Comparison of ENCODE assay signal across 1 cellular context in the genomic region with DNA sequence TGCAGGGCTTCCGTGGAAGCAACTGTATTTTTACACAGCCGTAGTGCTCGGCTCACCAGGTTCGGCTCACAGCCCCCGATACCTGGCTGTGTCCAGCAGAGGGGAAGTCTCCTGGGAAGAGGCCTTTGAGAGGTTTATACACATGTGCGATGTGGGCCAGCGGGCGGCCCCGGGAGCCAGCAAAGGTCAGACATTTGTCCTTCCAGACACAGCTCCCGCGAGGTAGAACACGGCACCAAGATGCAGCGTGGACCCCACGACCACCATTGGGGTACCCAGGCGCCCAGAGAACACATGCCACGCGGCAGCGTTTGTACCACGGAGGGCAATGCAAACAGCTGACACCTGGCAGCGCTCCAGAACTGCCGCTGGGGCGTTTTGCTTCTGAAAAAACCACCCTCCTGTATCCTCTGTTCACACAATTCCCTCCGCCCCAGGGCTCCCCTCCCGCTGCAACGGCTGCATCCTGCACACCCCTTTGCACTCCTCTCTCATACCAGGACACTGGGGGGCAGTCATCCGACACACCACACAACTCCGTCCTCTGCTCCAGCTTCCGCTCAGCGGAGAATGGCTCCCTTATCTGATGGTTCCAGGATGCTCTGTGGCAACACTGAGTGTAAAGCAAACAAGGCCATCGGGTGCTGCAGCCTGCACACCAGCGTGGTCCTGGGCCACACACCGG.
TF ChIP-seq lines count a peak whose summit lies in the region.

No MANE protein-coding gene starts in this region.

TF ChIP-seq in K562, 482 proteins besides CTCF, POLR2A, EP300 and RAD21 (continued from another document):
- TF ChIP-seq, protein P1, sequence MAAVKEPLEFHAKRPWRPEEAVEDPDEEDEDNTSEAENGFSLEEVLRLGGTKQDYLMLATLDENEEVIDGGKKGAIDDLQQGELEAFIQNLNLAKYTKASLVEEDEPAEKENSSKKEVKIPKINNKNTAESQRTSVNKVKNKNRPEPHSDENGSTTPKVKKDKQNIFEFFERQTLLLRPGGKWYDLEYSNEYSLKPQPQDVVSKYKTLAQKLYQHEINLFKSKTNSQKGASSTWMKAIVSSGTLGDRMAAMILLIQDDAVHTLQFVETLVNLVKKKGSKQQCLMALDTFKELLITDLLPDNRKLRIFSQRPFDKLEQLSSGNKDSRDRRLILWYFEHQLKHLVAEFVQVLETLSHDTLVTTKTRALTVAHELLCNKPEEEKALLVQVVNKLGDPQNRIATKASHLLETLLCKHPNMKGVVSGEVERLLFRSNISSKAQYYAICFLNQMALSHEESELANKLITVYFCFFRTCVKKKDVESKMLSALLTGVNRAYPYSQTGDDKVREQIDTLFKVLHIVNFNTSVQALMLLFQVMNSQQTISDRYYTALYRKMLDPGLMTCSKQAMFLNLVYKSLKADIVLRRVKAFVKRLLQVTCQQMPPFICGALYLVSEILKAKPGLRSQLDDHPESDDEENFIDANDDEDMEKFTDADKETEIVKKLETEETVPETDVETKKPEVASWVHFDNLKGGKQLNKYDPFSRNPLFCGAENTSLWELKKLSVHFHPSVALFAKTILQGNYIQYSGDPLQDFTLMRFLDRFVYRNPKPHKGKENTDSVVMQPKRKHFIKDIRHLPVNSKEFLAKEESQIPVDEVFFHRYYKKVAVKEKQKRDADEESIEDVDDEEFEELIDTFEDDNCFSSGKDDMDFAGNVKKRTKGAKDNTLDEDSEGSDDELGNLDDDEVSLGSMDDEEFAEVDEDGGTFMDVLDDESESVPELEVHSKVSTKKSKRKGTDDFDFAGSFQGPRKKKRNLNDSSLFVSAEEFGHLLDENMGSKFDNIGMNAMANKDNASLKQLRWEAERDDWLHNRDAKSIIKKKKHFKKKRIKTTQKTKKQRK (IDR thresholded peaks at IDR 0.05; ENCODE audit: borderline replicate concordance, low read depth, low read length), result no peak
- TF ChIP-seq BHLHE40 (IDR thresholded peaks at IDR 0.05; ENCODE audit: low read length), result peak; percentile 41; the same call in 1 of the 2 replicates
- TF ChIP-seq HCFC1 (IDR thresholded peaks at IDR 0.05; ENCODE audit: low read depth, low read length), result peak; percentile 14; the same call in 1 of the 2 replicates
- TF ChIP-seq, protein P2, sequence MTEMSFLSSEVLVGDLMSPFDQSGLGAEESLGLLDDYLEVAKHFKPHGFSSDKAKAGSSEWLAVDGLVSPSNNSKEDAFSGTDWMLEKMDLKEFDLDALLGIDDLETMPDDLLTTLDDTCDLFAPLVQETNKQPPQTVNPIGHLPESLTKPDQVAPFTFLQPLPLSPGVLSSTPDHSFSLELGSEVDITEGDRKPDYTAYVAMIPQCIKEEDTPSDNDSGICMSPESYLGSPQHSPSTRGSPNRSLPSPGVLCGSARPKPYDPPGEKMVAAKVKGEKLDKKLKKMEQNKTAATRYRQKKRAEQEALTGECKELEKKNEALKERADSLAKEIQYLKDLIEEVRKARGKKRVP (CRISPR knock-in tag; IDR thresholded peaks at IDR 0.05), result no peak
- TF ChIP-seq NFYB (IDR thresholded peaks at IDR 0.05; ENCODE audit: extremely low read depth, insufficient read length), result no peak
- no peak for TF ChIP-seq C11orf30 (IDR thresholded peaks at IDR 0.05; ENCODE audit: low read depth)
- no peak for TF ChIP-seq NFRKB (IDR thresholded peaks at IDR 0.05; ENCODE audit: low read depth)
- no peak for TF ChIP-seq ZNF282 (CRISPR knock-in tag; IDR thresholded peaks at IDR 0.05)
- TF ChIP-seq NCOA4 (IDR thresholded peaks at IDR 0.05; ENCODE audit: partially characterized antibody), result no peak
- TF ChIP-seq, protein P3, sequence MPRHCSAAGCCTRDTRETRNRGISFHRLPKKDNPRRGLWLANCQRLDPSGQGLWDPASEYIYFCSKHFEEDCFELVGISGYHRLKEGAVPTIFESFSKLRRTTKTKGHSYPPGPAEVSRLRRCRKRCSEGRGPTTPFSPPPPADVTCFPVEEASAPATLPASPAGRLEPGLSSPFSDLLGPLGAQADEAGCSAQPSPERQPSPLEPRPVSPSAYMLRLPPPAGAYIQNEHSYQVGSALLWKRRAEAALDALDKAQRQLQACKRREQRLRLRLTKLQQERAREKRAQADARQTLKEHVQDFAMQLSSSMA (CRISPR knock-in tag; IDR thresholded peaks at IDR 0.05), result no peak
- TF ChIP-seq, protein P4, sequence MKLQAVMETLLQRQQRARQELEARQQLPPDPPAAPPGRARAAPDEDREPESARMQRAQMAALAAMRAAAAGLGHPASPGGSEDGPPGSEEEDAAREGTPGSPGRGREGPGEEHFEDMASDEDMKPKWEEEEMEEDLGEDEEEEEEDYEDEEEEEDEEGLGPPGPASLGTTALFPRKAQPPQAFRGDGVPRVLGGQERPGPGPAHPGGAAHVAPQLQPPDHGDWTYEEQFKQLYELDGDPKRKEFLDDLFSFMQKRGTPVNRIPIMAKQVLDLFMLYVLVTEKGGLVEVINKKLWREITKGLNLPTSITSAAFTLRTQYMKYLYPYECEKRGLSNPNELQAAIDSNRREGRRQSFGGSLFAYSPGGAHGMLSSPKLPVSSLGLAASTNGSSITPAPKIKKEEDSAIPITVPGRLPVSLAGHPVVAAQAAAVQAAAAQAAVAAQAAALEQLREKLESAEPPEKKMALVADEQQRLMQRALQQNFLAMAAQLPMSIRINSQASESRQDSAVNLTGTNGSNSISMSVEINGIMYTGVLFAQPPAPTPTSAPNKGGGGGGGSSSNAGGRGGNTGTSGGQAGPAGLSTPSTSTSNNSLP (IDR thresholded peaks at IDR 0.05; ENCODE audit: borderline replicate concordance, low read depth, low read length), result no peak
- no peak for TF ChIP-seq ZNF408 (CRISPR knock-in tag; IDR thresholded peaks at IDR 0.05; ENCODE audit: low read depth)
- no peak for TF ChIP-seq HNRNPUL1 (IDR thresholded peaks at IDR 0.05; ENCODE audit: low read length)
- TF ChIP-seq, protein P5, sequence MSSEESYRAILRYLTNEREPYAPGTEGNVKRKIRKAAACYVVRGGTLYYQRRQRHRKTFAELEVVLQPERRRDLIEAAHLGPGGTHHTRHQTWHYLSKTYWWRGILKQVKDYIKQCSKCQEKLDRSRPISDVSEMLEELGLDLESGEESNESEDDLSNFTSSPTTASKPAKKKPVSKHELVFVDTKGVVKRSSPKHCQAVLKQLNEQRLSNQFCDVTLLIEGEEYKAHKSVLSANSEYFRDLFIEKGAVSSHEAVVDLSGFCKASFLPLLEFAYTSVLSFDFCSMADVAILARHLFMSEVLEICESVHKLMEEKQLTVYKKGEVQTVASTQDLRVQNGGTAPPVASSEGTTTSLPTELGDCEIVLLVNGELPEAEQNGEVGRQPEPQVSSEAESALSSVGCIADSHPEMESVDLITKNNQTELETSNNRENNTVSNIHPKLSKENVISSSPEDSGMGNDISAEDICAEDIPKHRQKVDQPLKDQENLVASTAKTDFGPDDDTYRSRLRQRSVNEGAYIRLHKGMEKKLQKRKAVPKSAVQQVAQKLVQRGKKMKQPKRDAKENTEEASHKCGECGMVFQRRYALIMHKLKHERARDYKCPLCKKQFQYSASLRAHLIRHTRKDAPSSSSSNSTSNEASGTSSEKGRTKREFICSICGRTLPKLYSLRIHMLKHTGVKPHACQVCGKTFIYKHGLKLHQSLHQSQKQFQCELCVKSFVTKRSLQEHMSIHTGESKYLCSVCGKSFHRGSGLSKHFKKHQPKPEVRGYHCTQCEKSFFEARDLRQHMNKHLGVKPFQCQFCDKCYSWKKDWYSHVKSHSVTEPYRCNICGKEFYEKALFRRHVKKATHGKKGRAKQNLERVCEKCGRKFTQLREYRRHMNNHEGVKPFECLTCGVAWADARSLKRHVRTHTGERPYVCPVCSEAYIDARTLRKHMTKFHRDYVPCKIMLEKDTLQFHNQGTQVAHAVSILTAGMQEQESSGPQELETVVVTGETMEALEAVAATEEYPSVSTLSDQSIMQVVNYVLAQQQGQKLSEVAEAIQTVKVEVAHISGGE (CRISPR knock-in tag; IDR thresholded peaks at IDR 0.05), result 0 out of 6 replicates have a peak, but pooled peaks of 1 of the 3 experiments have one; percentile 20
